Comparison of ENCODE assay signal across 8 cellular contexts in the genomic region with DNA sequence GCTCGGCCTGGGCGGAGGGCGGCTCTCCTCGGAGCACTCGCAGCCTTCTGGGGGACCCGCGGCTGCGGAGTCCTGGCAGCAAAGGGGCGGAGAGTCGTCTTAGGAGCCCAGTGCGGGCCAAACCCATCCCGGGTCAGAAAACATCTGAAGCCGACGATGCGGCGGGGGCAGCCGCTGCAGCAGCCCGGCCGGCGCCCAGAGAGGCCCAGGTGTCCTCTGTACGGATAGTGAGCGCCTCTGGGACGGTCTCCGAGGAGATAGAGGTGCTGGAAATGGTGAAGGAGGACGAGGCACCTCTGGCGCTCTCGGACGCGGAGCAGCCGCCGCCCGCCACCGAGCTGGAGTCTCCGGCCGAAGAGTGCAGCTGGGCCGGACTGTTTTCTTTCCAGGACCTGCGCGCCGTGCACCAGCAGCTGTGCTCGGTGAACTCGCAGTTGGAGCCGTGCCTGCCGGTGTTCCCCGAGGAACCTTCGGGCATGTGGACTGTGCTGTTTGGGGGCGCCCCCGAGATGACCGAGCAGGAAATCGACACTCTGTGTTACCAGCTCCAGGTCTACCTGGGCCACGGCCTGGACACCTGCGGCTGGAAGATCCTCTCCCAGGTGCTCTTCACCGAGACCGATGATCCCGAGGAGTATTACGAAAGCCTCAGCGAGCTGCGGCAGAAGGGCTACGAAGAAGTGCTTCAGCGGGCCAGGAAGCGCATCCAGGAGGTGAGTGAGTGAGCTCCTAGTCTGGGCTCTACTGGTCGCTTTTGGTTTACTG. TPM values are rescaled to one million over a fixed set of nuclear protein-coding genes. Genes with fewer than 3 reads are reported as not detected.
DNase-seq lines count a peak whose midpoint lies in the region; ATAC-seq and TF ChIP-seq lines count a peak whose summit lies in the region.

No MANE protein-coding gene starts in this region.

- H3K36me3 ChIP-seq in muscle layer of duodenum (ENCODE audit: control insufficient read depth in 1 of 2, insufficient read depth in 2 of 2, low read length in 2 of 2) (no peaks in the 10 kb centered on the region), subcutaneous abdominal adipose tissue (ENCODE audit: control insufficient read depth in 5 of 5, insufficient read depth in 5 of 5, low read length in 5 of 5) (no peaks in the 10 kb centered on the region), Karpas-422 (ENCODE audit: insufficient read depth, low read length) (no peaks in the 10 kb centered on the region)

- H2AFZ ChIP-seq in Karpas-422 (ENCODE audit: low read length): no peak overlapping the region

- no peak for TF ChIP-seq CTCF in GM13976 (IDR thresholded peaks at IDR 0.05; ENCODE audit: borderline replicate concordance, control extremely low read depth, extremely low read depth, insufficient read depth, missing control alignments)

- H3K4me3 ChIP-seq in muscle layer of duodenum (ENCODE audit: low read depth in 1 of 2, low read length in 2 of 2) (peak overlapping the region; percentile 87 to 93), subcutaneous abdominal adipose tissue (ENCODE audit: low read depth in 1 of 5, low read length in 5 of 5) (peak overlapping the region; percentile 65 to 96 (median 79)), Karpas-422 (ENCODE audit: low read length) (no peak overlapping the region)

- H3K9ac ChIP-seq in subcutaneous abdominal adipose tissue (ENCODE audit: low read length in 5 of 5) (peak overlapping the region; percentile 38 to 78 (median 71)), Karpas-422 (ENCODE audit: low read length) (no peak overlapping the region)

- TF ChIP-seq POLR2A in erythroblast (IDR thresholded peaks at IDR 0.05; ENCODE audit: low read length): no peak

- DNase-seq in GM13976 (ENCODE audit: low spot score) (peak; percentile 64), NCI-H460 (ENCODE audit: extremely low read depth, low read depth) (peak; percentile 4), activated T-cell treated with anti-CD3 and anti-CD28 coated beads for 1 hour (ENCODE audit: low read depth) (peak; percentile 14), erythroblast (lab: John Stamatoyannopoulos, UW) (peak; percentile 72 to 85), Karpas-422 (no peak)

- H3K9me3 ChIP-seq in muscle layer of duodenum (ENCODE audit: control insufficient read depth in 1 of 2, low read length in 2 of 2) (no peaks in the 10 kb centered on the region), subcutaneous abdominal adipose tissue (ENCODE audit: control insufficient read depth in 5 of 5, low read length in 5 of 5) (no peaks in the 10 kb centered on the region), Karpas-422 (ENCODE audit: low read length) (no peaks in the 10 kb centered on the region)

- H3K27me3 ChIP-seq in muscle layer of duodenum (ENCODE audit: low read depth, low read length) (no peaks in the 10 kb centered on the region), subcutaneous abdominal adipose tissue (ENCODE audit: control insufficient read depth in 5 of 5, insufficient read depth in 4 of 5, low read length in 5 of 5) (no peaks in the 10 kb centered on the region), Karpas-422 (ENCODE audit: low read length) (no peaks in the 10 kb centered on the region)

- H3K27ac ChIP-seq in muscle layer of duodenum (ENCODE audit: low read length) (peak overlapping the region; percentile 61), subcutaneous abdominal adipose tissue (ENCODE audit: low read depth, low read length) (peak overlapping the region; percentile 72), Karpas-422 (ENCODE audit: low read length) (no peak overlapping the region)

- H3K4me2 ChIP-seq in Karpas-422 (ENCODE audit: low read depth, low read length, poor library complexity, severe bottlenecking): no peak overlapping the region

- no peaks in the 10 kb centered on the region for H4K20me1 ChIP-seq in Karpas-422 (ENCODE audit: insufficient read depth, low read depth, low read length)

- in situ Hi-C loops in GM13976 (cut with MboI; ENCODE audit: low sequenced_read_pairs, unreplicated experiment): no loop called here

- H3K79me2 ChIP-seq in Karpas-422 (ENCODE audit: low read length): no peaks in the 10 kb centered on the region

- H3K9me2 ChIP-seq in Karpas-422 (replicated peaks; ENCODE audit: insufficient read depth, low read length): no peaks in the 10 kb centered on the region

- ATAC-seq in HG02798 (IDR thresholded peaks at IDR 0.05; ENCODE audit: poor library complexity, unreplicated experiment): peak; percentile 16

- H3K4me1 ChIP-seq in muscle layer of duodenum (ENCODE audit: control insufficient read depth in 1 of 2, insufficient read depth in 2 of 2, low read length in 2 of 2) (peaks cover 0 to 17% of the 10 kb centered on the region in 2 donors), subcutaneous abdominal adipose tissue (ENCODE audit: control insufficient read depth in 5 of 5, insufficient read depth in 5 of 5, low read length in 5 of 5) (peaks cover 0 to 34% (median 30%) of the 10 kb centered on the region in 5 donors), Karpas-422 (ENCODE audit: low read length) (no peaks in the 10 kb centered on the region)

RNA-seq across cellular contexts. Expression of a gene that starts 1.2 kb away (rescaled TPM):
- total RNA-seq in NCI-H460 (2014; rRNA removed; shearing (Covaris generic)): 15.7 and 16.5 TPM in 2 replicates
- 2.6 and 4.8 TPM in 2 replicates for polyA plus RNA-seq in NCI-H460 (2014; cell fraction: nucleus; rRNA removed)
- total RNA-seq in Karpas-422 (2014; rRNA removed; shearing (Covaris generic); ENCODE audit: low replicate concordance): not detected in 2 replicates

Comparison
In these comparisons a context has a peak if more than half of its experiments do, and no peak if none do; other contexts are left out.
1. RNA of a gene that starts 1.2 kb away (total RNA-seq): 15.7 to 16.5 TPM in NCI-H460; not detected in Karpas-422; every median in the first group is over 10 times any median in the second.